Comparison of ENCODE assay signal across 12 cellular contexts in genomic region chr16:75070055-75070841, GRCh38. TPM values are rescaled to one million over a fixed set of nuclear protein-coding genes. Genes with fewer than 3 reads are reported as not detected.
DNase-seq lines count a peak whose midpoint lies in the region; ATAC-seq and TF ChIP-seq lines count a peak whose summit lies in the region.
"Had no signal": no experiment of that assay in that cellular context is flagged by ENCODE, and none has a peak within 500 bp of the region (broad histone marks: within the 10 kb centered on the region; RNA-seq: fewer than 3 reads in every experiment).

No MANE protein-coding gene starts in this region.

- H3K27me3 ChIP-seq in heart right ventricle = no peaks in the 10 kb centered on the region
- H3K27me3 ChIP-seq in MG63 = no peaks in the 10 kb centered on the region
- H3K27me3 ChIP-seq: SJCRH30 had no signal

- H3K27ac ChIP-seq in heart right ventricle = no peak overlapping the region
- H3K27ac ChIP-seq: SJCRH30, spleen had no signal

- H3K4me1 ChIP-seq in heart right ventricle = peaks cover 6 to 58% (median 33%) of the 10 kb centered on the region in 9 donors
- H3K4me1 ChIP-seq: SJCRH30 had no signal

- H3K36me3 ChIP-seq in heart right ventricle (no peaks in the 10 kb centered on the region), MG63 (no peaks in the 10 kb centered on the region)
- H3K36me3 ChIP-seq: SJCRH30, spleen had no signal

- H3K4me3 ChIP-seq in heart right ventricle (no peak overlapping the region), MG63 (no peak overlapping the region)
- H3K4me3 ChIP-seq: SJCRH30, spleen had no signal

- ATAC-seq in heart right ventricle = peak in 7 of 8 donors; percentile 46 to 83 (median 66)

- WGBS in heart right ventricle, 2 donors = 46 to 48% methylated on average over 11 of the region's 11 CpGs

- H3K9me3 ChIP-seq in heart right ventricle = no peaks in the 10 kb centered on the region
- H3K9me3 ChIP-seq in MG63 = no peaks in the 10 kb centered on the region
- H3K9me3 ChIP-seq: SJCRH30, spleen had no signal

- in situ Hi-C loops in G401 (cut with HindIII; ENCODE audit: low sequenced_read_pairs) = no loop called here

- intact Hi-C loops in heart right ventricle (cut with DNase I) = no loop called here

- no peak for TF ChIP-seq CTCF in heart right ventricle (IDR thresholded peaks at IDR 0.05)

- DNase-seq in G401 (ENCODE audit: low spot score) = peak; percentile 96
- peak; percentile 36 for DNase-seq in SK-N-DZ (ENCODE audit: low spot score)
- DNase-seq in heart right ventricle = peak; percentile 33 to 69
- DNase-seq in putamen (ENCODE audit: low spot score) = peak; percentile 65
- DNase-seq in central memory CD4-positive, alpha-beta T cell = no peak
- no peak for DNase-seq in MG63
- DNase-seq in activated gamma-delta T cell (lab: John Stamatoyannopoulos, UW) = no peak
- DNase-seq: activated CD8-positive, alpha-beta memory T cell treated with anti-CD3 and anti-CD28 coated beads for 24 hours; mammary epithelial cell; NCI-H2171 treated with DMSO at 0.1 percent for 48 hours; SJCRH30; spleen had no signal

RNA-seq across cellular contexts. Expression of gene LDHD, which starts 46.3 kb away (rescaled TPM):
- 1.9 and 3.0 TPM in 2 replicates for total RNA-seq in G401 (2014; rRNA removed; shearing (Covaris generic))
- 0.29 and 0.31 TPM in 2 replicates for polyA plus RNA-seq in SK-N-DZ (2014; cell fraction: cytosol; rRNA removed)
- polyA plus RNA-seq in SK-N-DZ (2014; cell fraction: nucleus; rRNA removed) = 2.2 and 3.5 TPM in 2 replicates
- 100 to 1,000 TPM in 3 of 10 donors, 10 to 100 TPM in 7; 69.7 to 135 (median 94.9) TPM for total RNA-seq in heart right ventricle
- polyA plus RNA-seq in heart right ventricle = 10 to 100 TPM; 60.7 to 69.5 TPM
- not detected in 2 replicates for total RNA-seq in MG63 (2014; rRNA removed; shearing (Covaris generic); ENCODE audit: low replicate concordance)

Comparison
In these comparisons a context has a peak if more than half of its experiments do, and no peak if none do; other contexts are left out.
1. DNase-seq: peak in G401 (single experiment), SK-N-DZ (single experiment), heart right ventricle (2 of 2) and putamen (single experiment); none in central memory CD4-positive, alpha-beta T cell (single experiment), MG63 (single experiment) and activated gamma-delta T cell (single experiment).
2. RNA of gene LDHD, which starts 46.3 kb away (total RNA-seq): 69.7 to 135 TPM in heart right ventricle; 1.9 to 3.0 TPM in G401 and not detected in MG63; every median in the first group is over 10 times any median in the second.